In the genomic region with DNA sequence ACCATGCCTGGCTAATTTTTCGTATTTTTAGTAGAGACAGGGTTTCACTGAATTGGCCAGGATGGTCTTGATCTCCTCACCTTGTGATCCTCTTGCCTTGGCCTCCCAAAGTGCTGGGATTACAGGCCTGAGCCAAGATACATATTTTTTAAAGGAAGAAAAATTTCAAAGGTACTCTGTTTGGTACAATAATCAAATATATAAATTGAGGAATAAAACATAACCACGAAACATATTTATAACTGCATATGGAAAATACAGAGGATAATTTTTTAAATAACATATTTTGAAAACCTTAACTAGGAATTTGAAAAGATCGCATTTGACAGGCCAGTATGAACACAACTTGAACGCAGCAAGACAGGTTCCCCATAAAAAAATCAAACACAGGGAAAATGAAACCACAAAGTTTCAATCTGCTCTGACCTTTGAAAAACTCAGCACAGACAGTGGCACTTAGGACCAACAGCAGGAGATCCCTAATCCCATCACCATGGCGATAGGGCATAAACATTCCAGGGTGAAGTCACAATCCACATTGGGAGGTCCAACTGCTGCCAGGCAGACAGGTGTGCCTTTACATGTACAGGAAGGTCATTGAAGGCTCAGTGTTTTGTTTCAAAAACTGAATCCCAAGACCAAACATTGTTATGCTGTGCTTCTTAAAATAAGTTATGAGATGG, we compare ENCODE assay signal across 1 cellular context. TPM values are rescaled to one million over a fixed set of nuclear protein-coding genes. Genes with fewer than 3 reads are reported as not detected.
"Had no signal": no experiment of that assay in that cellular context is flagged by ENCODE, and none has a peak within 500 bp of the region (broad histone marks: within the 10 kb centered on the region; RNA-seq: fewer than 3 reads in every experiment).

No MANE protein-coding gene starts in this region.

RNA-seq across cellular contexts. Expression of a gene that starts 45.4 kb away (rescaled TPM):
- polyA plus RNA-seq: immature natural killer cell had no signal
